15 cellular contexts compared by ENCODE assay signal in genomic region chr11:45983471-45983845, GRCh38.
DNase-seq lines count a peak whose midpoint lies in the region; ATAC-seq and TF ChIP-seq lines count a peak whose summit lies in the region.
"Had no signal": no experiment of that assay in that cellular context is flagged by ENCODE, and none has a peak within 500 bp of the region (broad histone marks: within the 10 kb centered on the region; RNA-seq: fewer than 3 reads in every experiment).

No MANE protein-coding gene starts in this region.

- POLR2A ChIA-PET in activated CD4-positive, alpha-beta memory T cell treated with anti-CD3 and anti-CD28 coated beads for 36 hours (lab: Charles Lee): interaction anchor here (0.6 to 1.8 kb wide), 3 partner anchors 12 to 137 kb away, joined by 3 to 6 read pairs (median 3); no protein-coding TSS in a partner anchor
- POLR2A ChIA-PET in activated CD4-positive, alpha-beta memory T cell treated with anti-CD3 and anti-CD28 coated beads, Interleukin-2, amount 10 ng/mL, durations not matched to agents 7 days and 5 days (lab: Charles Lee): interaction anchor here (0.6 kb wide), 1 partner anchor 34 kb away, joined by 3 read pairs; no protein-coding TSS in a partner anchor
- POLR2A ChIA-PET in PC-3 (lab: Charles Lee; ENCODE audit: unreplicated experiment): no interaction called here

- peak overlapping the region; percentile 62 for H3K27ac Mint-ChIP-seq in activated CD4-positive, alpha-beta memory T cell treated with anti-CD3 and anti-CD28 coated beads for 36 hours
- no peak overlapping the region for H3K27ac Mint-ChIP-seq in activated CD4-positive, alpha-beta memory T cell treated with anti-CD3 and anti-CD28 coated beads, Interleukin-2, amount 10 ng/mL, durations not matched to agents 7 days and 5 days
- peak overlapping the region; percentile 53 for H3K27ac Mint-ChIP-seq in activated T-helper 17 cell treated with anti-CD3 and anti-CD28 coated beads, Interleukin-2, amount 50 U/mL, for 72 hours
- H3K27ac Mint-ChIP-seq in stimulated activated effector memory CD8-positive, alpha-beta T cell treated with anti-CD3 and anti-CD28 coated beads, Interleukin-12 subunit alpha, Interleukin-12 subunit beta, amount 100 ng/mL, for 72 hours: peak overlapping the region; percentile 12
- H3K27ac Mint-ChIP-seq: activated CD8-positive, alpha-beta memory T cell treated with anti-CD3 and anti-CD28 coated beads, Interleukin-2, amount 10 ng/mL, durations not matched to agents 7 days and 5 days had no signal

- no peaks in the 10 kb centered on the region for H3K9me3 Mint-ChIP-seq in activated CD4-positive, alpha-beta memory T cell treated with anti-CD3 and anti-CD28 coated beads for 36 hours
- H3K9me3 Mint-ChIP-seq in activated CD4-positive, alpha-beta memory T cell treated with anti-CD3 and anti-CD28 coated beads, Interleukin-2, amount 10 ng/mL, durations not matched to agents 7 days and 5 days: no peaks in the 10 kb centered on the region
- no peaks in the 10 kb centered on the region for H3K9me3 Mint-ChIP-seq in activated T-helper 17 cell treated with anti-CD3 and anti-CD28 coated beads, Interleukin-2, amount 50 U/mL, for 72 hours
- H3K9me3 Mint-ChIP-seq in stimulated activated effector memory CD8-positive, alpha-beta T cell treated with anti-CD3 and anti-CD28 coated beads, Interleukin-12 subunit alpha, Interleukin-12 subunit beta, amount 100 ng/mL, for 72 hours: no peaks in the 10 kb centered on the region

- no peaks in the 10 kb centered on the region for H3K9me3 ChIP-seq in iPS-18a (ENCODE audit: control insufficient read depth, low read depth, low read length)
- no peaks in the 10 kb centered on the region for H3K9me3 ChIP-seq in PC-3 (ENCODE audit: low read length)

- H3K36me3 ChIP-seq in iPS-18a (ENCODE audit: control insufficient read depth, low read depth, low read length): peaks cover 8% of the 10 kb centered on the region
- no peaks in the 10 kb centered on the region for H3K36me3 ChIP-seq in PC-3 (ENCODE audit: low read depth, low read length)

- no peaks in the 10 kb centered on the region for H4K20me1 ChIP-seq in PC-3 (ENCODE audit: low read length)

- no peaks in the 10 kb centered on the region for H3F3A ChIP-seq in PC-3 (ENCODE audit: low read length, unreplicated experiment)

- ATAC-seq in activated T-helper 17 cell treated with anti-CD3 and anti-CD28 coated beads, Interleukin-2, amount 50 U/mL, for 72 hours (replicated peaks): no peak
- ATAC-seq in stimulated activated effector memory CD8-positive, alpha-beta T cell treated with anti-CD3 and anti-CD28 coated beads, Interleukin-12 subunit alpha, Interleukin-12 subunit beta, amount 100 ng/mL, for 72 hours: no peak
- no peak for ATAC-seq in PC-3
- ATAC-seq: activated CD8-positive, alpha-beta memory T cell treated with anti-CD3 and anti-CD28 coated beads, Interleukin-2, amount 10 ng/mL, durations not matched to agents 7 days and 5 days had no signal

- peak overlapping the region; percentile 37 for H3K4me3 ChIP-seq in iPS-18a (ENCODE audit: low read length)
- no peak overlapping the region for H3K4me3 ChIP-seq in PC-3 (ENCODE audit: low read length)

- H2AFZ ChIP-seq in PC-3 (ENCODE audit: low read length): no peak overlapping the region

- peak overlapping the region; percentile 64 for H3K9ac ChIP-seq in iPS-18a (ENCODE audit: low read length)
- H3K9ac ChIP-seq in PC-3 (ENCODE audit: low read length): no peak overlapping the region

- intact Hi-C loops in activated CD4-positive, alpha-beta memory T cell treated with anti-CD3 and anti-CD28 coated beads for 36 hours (cut with micrococcal nuclease): no loop called here
- intact Hi-C loops in PC-3 (cut with micrococcal nuclease): no loop called here

- H3K27me3 ChIP-seq in iPS-18a (ENCODE audit: control insufficient read depth, insufficient read depth, low read length) (no peaks in the 10 kb centered on the region), PC-3 (ENCODE audit: low read length) (no peaks in the 10 kb centered on the region)

- BruUV-seq in PC-3 (replicated peaks; lab: Mats Ljungman, UMichigan): no TSS peak

- H3K4me1 ChIP-seq in iPS-18a (ENCODE audit: control insufficient read depth, low read depth, low read length) (peaks cover 27% of the 10 kb centered on the region), PC-3 (ENCODE audit: insufficient read depth, low read length) (0 out of 2 replicates have a peak, but pooled peaks cover 4% of the 10 kb centered on the region)

- peak overlapping the region; percentile 14 for H3K27ac ChIP-seq in iPS-18a (ENCODE audit: low read length)
- no peak overlapping the region for H3K27ac ChIP-seq in PC-3 (ENCODE audit: low read length)
- H3K27ac ChIP-seq: C4-2B, WERI-Rb-1 had no signal

- H3K4me3 Mint-ChIP-seq in activated CD4-positive, alpha-beta memory T cell treated with anti-CD3 and anti-CD28 coated beads for 36 hours: no peak overlapping the region
- no peak overlapping the region for H3K4me3 Mint-ChIP-seq in activated CD4-positive, alpha-beta memory T cell treated with anti-CD3 and anti-CD28 coated beads, Interleukin-2, amount 10 ng/mL, durations not matched to agents 7 days and 5 days
- no peak overlapping the region for H3K4me3 Mint-ChIP-seq in activated T-helper 17 cell treated with anti-CD3 and anti-CD28 coated beads, Interleukin-2, amount 50 U/mL, for 72 hours
- H3K4me3 Mint-ChIP-seq in stimulated activated effector memory CD8-positive, alpha-beta T cell treated with anti-CD3 and anti-CD28 coated beads, Interleukin-12 subunit alpha, Interleukin-12 subunit beta, amount 100 ng/mL, for 72 hours: no peak overlapping the region
- H3K4me3 Mint-ChIP-seq: activated CD8-positive, alpha-beta memory T cell treated with anti-CD3 and anti-CD28 coated beads, Interleukin-2, amount 10 ng/mL, durations not matched to agents 7 days and 5 days had no signal

- no peak for DNase-seq in activated CD4-positive, alpha-beta memory T cell treated with anti-CD3 and anti-CD28 coated beads for 36 hours
- no peak for DNase-seq in activated CD4-positive, alpha-beta memory T cell treated with anti-CD3 and anti-CD28 coated beads, Interleukin-2, amount 10 ng/mL, durations not matched to agents 7 days and 5 days
- no peak for DNase-seq in stimulated activated effector memory CD8-positive, alpha-beta T cell treated with anti-CD3 and anti-CD28 coated beads, Interleukin-12 subunit alpha, Interleukin-12 subunit beta, amount 100 ng/mL, for 72 hours (ENCODE audit: low spot score in 2 of 2)
- DNase-seq in superior temporal gyrus (ENCODE audit: extremely low spot score) (no peak), PC-3 (no peak)
- no peak for DNase-seq in stimulated activated CD4-positive, alpha-beta T cell treated with anti-CD3 and anti-CD28 coated beads, Interleukin-4, amount 100 ng/mL, for 4 hours
- DNase-seq: activated CD8-positive, alpha-beta memory T cell treated with anti-CD3 and anti-CD28 coated beads, Interleukin-2, amount 10 ng/mL, durations not matched to agents 7 days and 5 days; activated gamma-delta T cell; DMS79; KG1; NCI-H1105 had no signal

- H3K4me2 ChIP-seq in PC-3 (ENCODE audit: low read length): no peak overlapping the region

- H3K36me3 Mint-ChIP-seq in activated CD4-positive, alpha-beta memory T cell treated with anti-CD3 and anti-CD28 coated beads for 36 hours: peaks cover 3% of the 10 kb centered on the region
- H3K36me3 Mint-ChIP-seq in activated CD4-positive, alpha-beta memory T cell treated with anti-CD3 and anti-CD28 coated beads, Interleukin-2, amount 10 ng/mL, durations not matched to agents 7 days and 5 days (ENCODE audit: low read depth): peaks cover 10% of the 10 kb centered on the region
- peaks cover 17% of the 10 kb centered on the region for H3K36me3 Mint-ChIP-seq in activated T-helper 17 cell treated with anti-CD3 and anti-CD28 coated beads, Interleukin-2, amount 50 U/mL, for 72 hours (ENCODE audit: low read depth)
- peaks cover 16% of the 10 kb centered on the region for H3K36me3 Mint-ChIP-seq in stimulated activated effector memory CD8-positive, alpha-beta T cell treated with anti-CD3 and anti-CD28 coated beads, Interleukin-12 subunit alpha, Interleukin-12 subunit beta, amount 100 ng/mL, for 72 hours

- H3K79me2 ChIP-seq in PC-3 (ENCODE audit: low read length): no peaks in the 10 kb centered on the region

- CTCF ChIA-PET in activated CD4-positive, alpha-beta memory T cell treated with anti-CD3 and anti-CD28 coated beads for 36 hours (lab: Charles Lee): interaction anchor here (0.7 to 3.0 kb wide), 4 partner anchors 11 to 325 kb away, joined by 3 to 31 read pairs (median 8); no protein-coding TSS in a partner anchor
- CTCF ChIA-PET in activated CD4-positive, alpha-beta memory T cell treated with anti-CD3 and anti-CD28 coated beads, Interleukin-2, amount 10 ng/mL, durations not matched to agents 7 days and 5 days (lab: Charles Lee): interaction anchor here (0.9 to 3.5 kb wide), 2 partner anchors 18 to 54 kb away, joined by 3 to 18 read pairs; no protein-coding TSS in a partner anchor
- CTCF ChIA-PET in PC-3 (lab: Charles Lee): no interaction called here

- no peaks in the 10 kb centered on the region for H3K9me2 ChIP-seq in PC-3 (replicated peaks; ENCODE audit: low read length)

- no peak for TF ChIP-seq CTCF in PC-3 (conservative IDR thresholded peaks at IDR 0.05; ENCODE audit: low read depth, low read length)

- H3K4me1 Mint-ChIP-seq in activated CD4-positive, alpha-beta memory T cell treated with anti-CD3 and anti-CD28 coated beads for 36 hours (ENCODE audit: low read depth): peaks cover 35% of the 10 kb centered on the region
- H3K4me1 Mint-ChIP-seq in activated CD4-positive, alpha-beta memory T cell treated with anti-CD3 and anti-CD28 coated beads, Interleukin-2, amount 10 ng/mL, durations not matched to agents 7 days and 5 days: peaks cover 13% of the 10 kb centered on the region
- peaks cover 30% of the 10 kb centered on the region for H3K4me1 Mint-ChIP-seq in activated T-helper 17 cell treated with anti-CD3 and anti-CD28 coated beads, Interleukin-2, amount 50 U/mL, for 72 hours
- H3K4me1 Mint-ChIP-seq in stimulated activated effector memory CD8-positive, alpha-beta T cell treated with anti-CD3 and anti-CD28 coated beads, Interleukin-12 subunit alpha, Interleukin-12 subunit beta, amount 100 ng/mL, for 72 hours: peaks cover 32% of the 10 kb centered on the region

- no peaks in the 10 kb centered on the region for H3K27me3 Mint-ChIP-seq in activated CD4-positive, alpha-beta memory T cell treated with anti-CD3 and anti-CD28 coated beads for 36 hours
- no peaks in the 10 kb centered on the region for H3K27me3 Mint-ChIP-seq in activated CD4-positive, alpha-beta memory T cell treated with anti-CD3 and anti-CD28 coated beads, Interleukin-2, amount 10 ng/mL, durations not matched to agents 7 days and 5 days
- H3K27me3 Mint-ChIP-seq in activated T-helper 17 cell treated with anti-CD3 and anti-CD28 coated beads, Interleukin-2, amount 50 U/mL, for 72 hours: no peaks in the 10 kb centered on the region
- H3K27me3 Mint-ChIP-seq: activated CD8-positive, alpha-beta memory T cell treated with anti-CD3 and anti-CD28 coated beads, Interleukin-2, amount 10 ng/mL, durations not matched to agents 7 days and 5 days had no signal
